In the genomic region with DNA sequence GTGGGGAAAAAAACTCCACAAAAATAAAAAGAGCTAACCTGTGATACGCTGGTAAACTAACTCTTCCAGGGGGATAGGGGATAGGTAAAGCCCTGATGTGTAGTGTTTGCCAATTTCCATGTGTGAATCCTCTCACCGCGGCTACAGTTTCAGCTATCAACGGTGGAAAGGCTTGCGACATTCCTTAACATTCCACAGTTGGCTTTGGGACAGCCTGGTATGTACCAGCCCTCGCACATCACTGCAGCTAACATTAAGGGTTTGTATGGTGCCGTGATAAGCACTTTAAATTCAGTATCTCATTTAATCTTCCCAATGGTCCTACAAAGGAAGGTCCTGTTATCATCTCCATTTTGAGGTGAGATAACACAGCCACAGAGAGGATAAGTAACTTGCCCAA, we compare ENCODE assay signal across 20 cellular contexts.
DNase-seq lines count a peak whose midpoint lies in the region; ATAC-seq and TF ChIP-seq lines count a peak whose summit lies in the region.
"Had no signal": no experiment of that assay in that cellular context is flagged by ENCODE, and none has a peak within 500 bp of the region (broad histone marks: within the 10 kb centered on the region; RNA-seq: fewer than 3 reads in every experiment).

No MANE protein-coding gene starts in this region.

- H3K9me3 ChIP-seq in SK-N-SH (no peaks in the 10 kb centered on the region), T-helper 17 cell (ENCODE audit: control insufficient read depth, low read length, poor library complexity, severe bottlenecking) (no peaks in the 10 kb centered on the region), upper lobe of right lung (no peaks in the 10 kb centered on the region), adrenal gland (replicated peaks in 1 of 3) (no peaks in the 10 kb centered on the region), Peyer's patch (no peaks in the 10 kb centered on the region)
- H3K9me3 ChIP-seq: MG63 had no signal

- no peak overlapping the region for H2BK5ac ChIP-seq in mesendoderm (ENCODE audit: low read length)

- intact Hi-C loops in upper lobe of right lung (cut with DNase I): no loop called here
- intact Hi-C loops in adrenal gland (cut with DNase I): no loop called here

- TF ChIP-seq POLR2A in adrenal gland (IDR thresholded peaks at IDR 0.05) (no peak), Peyer's patch (IDR thresholded peaks at IDR 0.05) (no peak)

- CTCF ChIA-PET in SK-N-SH (lab: Yijun Ruan, JAX): interaction anchor here (0.8 to 2.2 kb wide), 4 partner anchors 17 to 687 kb away, joined by 3 to 5 read pairs (median 3); no protein-coding TSS in a partner anchor

- H2AK5ac ChIP-seq in mesendoderm (ENCODE audit: low read length): no peak overlapping the region

- no peak for TF ChIP-seq EP300 in SK-N-SH (IDR thresholded peaks at IDR 0.05; ENCODE audit: borderline replicate concordance in 1 of 2, low read depth in 1 of 2, low read length in 1 of 2)

- no peak overlapping the region for H3K23ac ChIP-seq in mesendoderm (ENCODE audit: low read length)

- H3K4me3 Mint-ChIP-seq in T-helper 17 cell: no peak overlapping the region
- H3K4me3 Mint-ChIP-seq: B cell, IgD-negative memory B cell had no signal

- peaks cover 0 to 13% of the 10 kb centered on the region in 2 experiments for H3K36me3 ChIP-seq in SK-N-SH (replicated peaks in 1 of 2; ENCODE audit: control insufficient read depth in 1 of 2, insufficient read depth in 2 of 2, low read length in 1 of 2)
- H3K36me3 ChIP-seq in mesendoderm (ENCODE audit: control insufficient read depth, insufficient read depth, low read length): no peaks in the 10 kb centered on the region
- H3K36me3 ChIP-seq in upper lobe of right lung: no peaks in the 10 kb centered on the region
- H3K36me3 ChIP-seq in adrenal gland (replicated peaks in 1 of 2): no peaks in the 10 kb centered on the region
- no peaks in the 10 kb centered on the region for H3K36me3 ChIP-seq in Peyer's patch

- no peak for ATAC-seq in SK-N-SH treated with all-trans-retinoic acid at 6 μM for 48 hours
- ATAC-seq in T-helper 17 cell: no peak
- ATAC-seq in upper lobe of right lung: peak; percentile 16
- ATAC-seq in HG03521 (IDR thresholded peaks at IDR 0.05; ENCODE audit: unreplicated experiment): no peak

- no peaks in the 10 kb centered on the region for H4K20me1 ChIP-seq in SK-N-SH (ENCODE audit: insufficient read depth)

- H3K36me3 Mint-ChIP-seq in T-helper 17 cell (ENCODE audit: low read depth): peaks cover 5% of the 10 kb centered on the region
- H3K36me3 Mint-ChIP-seq: IgD-negative memory B cell had no signal

- H3K4ac ChIP-seq in mesendoderm (ENCODE audit: low read depth, low read length): peak overlapping the region; percentile 37

- no peak overlapping the region for H4K5ac ChIP-seq in mesendoderm (ENCODE audit: low read length)

- H4K8ac ChIP-seq in mesendoderm (ENCODE audit: low read depth, low read length): peak overlapping the region; percentile 82

- WGBS in SK-N-SH (ENCODE audit: low lambda C conversion rate): 92% methylated on average over 5 of the region's 7 CpGs
- no CpG with 5 or more reads among the region's 7 CpGs for WGBS in mesendoderm (ENCODE audit: extremely low coverage, insufficient coverage, low lambda C conversion rate)
- 82 to 91% (median 90%) methylated on average over 7 of the region's 7 CpGs for WGBS in adrenal gland, 4 donors

- DNase-seq in SK-N-SH (no peak), T-helper 17 cell (no peak), mesendoderm (peak; percentile 96), upper lobe of right lung (no peak), adrenal gland (no peak), Peyer's patch (no peak)
- DNase-seq: DMS79 treated with DMSO at 0.1 percent for 48 hours, HCEC 1CT, Kasumi-1, MG63, NCI-H1048, NCI-H1436, NCI-H1930, NCI-H526, PC-9 had no signal

- POLR2A ChIA-PET in SK-N-SH (lab: Yijun Ruan, JAX): no interaction called here

- peak overlapping the region; percentile 31 for H2BK120ac ChIP-seq in mesendoderm (ENCODE audit: low read depth, low read length)

- no peak overlapping the region for H3K4me2 ChIP-seq in SK-N-SH
- H3K4me2 ChIP-seq in mesendoderm (ENCODE audit: low read length): no peak overlapping the region
- H3K4me2 ChIP-seq: PC-9 had no signal

- no peak overlapping the region for H2BK15ac ChIP-seq in mesendoderm (replicated peaks; ENCODE audit: low read depth)

- peak overlapping the region; percentile 28 for H3K56ac ChIP-seq in mesendoderm (ENCODE audit: low read length)

- H3K9ac ChIP-seq in SK-N-SH (no peak overlapping the region), mesendoderm (ENCODE audit: low read length) (no peak overlapping the region)

- no peak overlapping the region for H3K4me3 ChIP-seq in SK-N-SH (ENCODE audit: low read depth in 2 of 2, low read length in 1 of 2)
- H3K4me3 ChIP-seq in mesendoderm (ENCODE audit: low read length): no peak overlapping the region
- no peak overlapping the region for H3K4me3 ChIP-seq in upper lobe of right lung
- H3K4me3 ChIP-seq in adrenal gland: no peak overlapping the region
- no peak overlapping the region for H3K4me3 ChIP-seq in Peyer's patch
- H3K4me3 ChIP-seq: MG63, PC-9 had no signal

- H3K27ac Mint-ChIP-seq in T-helper 17 cell: peak overlapping the region; percentile 43
- H3K27ac Mint-ChIP-seq: B cell, IgD-negative memory B cell had no signal

- H3K4me1 Mint-ChIP-seq in T-helper 17 cell: peaks cover 3% of the 10 kb centered on the region

- no peak for TF ChIP-seq RAD21 in SK-N-SH (IDR thresholded peaks at IDR 0.05; ENCODE audit: low read length)

- H3K9me2 ChIP-seq in SK-N-SH: no peaks in the 10 kb centered on the region

- H3K27ac ChIP-seq in SK-N-SH (ENCODE audit: low read depth in 2 of 2, low read length in 1 of 2) (peak overlapping the region in 1 of 2 experiments; percentile 93; a peak in 2 of 4 replicates), mesendoderm (ENCODE audit: low read depth, low read length) (peak overlapping the region; percentile 58), upper lobe of right lung (no peak overlapping the region), adrenal gland (no peak overlapping the region), Peyer's patch (no peak overlapping the region)
- H3K27ac ChIP-seq: 22Rv1, PC-9 had no signal

- peak overlapping the region; percentile 94 for H3K18ac ChIP-seq in mesendoderm (ENCODE audit: low read length)

- H3K4me1 ChIP-seq in SK-N-SH (ENCODE audit: control insufficient read depth in 1 of 2, insufficient read depth in 2 of 2, low read depth in 1 of 2, low read length in 1 of 2) (peaks cover 15 to 37% of the 10 kb centered on the region in 2 experiments; a peak in 3 of 4 replicates), mesendoderm (ENCODE audit: control insufficient read depth, low read depth, low read length) (peaks cover 20% of the 10 kb centered on the region), upper lobe of right lung (no peaks in the 10 kb centered on the region), adrenal gland (replicated peaks in 1 of 2) (no peaks in the 10 kb centered on the region), Peyer's patch (peaks cover 0 to 7% (median 0%) of the 10 kb centered on the region in 4 donors)

- TF ChIP-seq CTCF in SK-N-SH (IDR thresholded peaks at IDR 0.05) (no peak), upper lobe of right lung (IDR thresholded peaks at IDR 0.05) (no peak), adrenal gland (IDR thresholded peaks at IDR 0.05) (no peak), Peyer's patch (IDR thresholded peaks at IDR 0.05) (no peak)

- H3K27me3 ChIP-seq in SK-N-SH (ENCODE audit: insufficient read depth) (no peaks in the 10 kb centered on the region), mesendoderm (ENCODE audit: insufficient read depth, low read length, poor library complexity) (no peaks in the 10 kb centered on the region), upper lobe of right lung (no peaks in the 10 kb centered on the region), adrenal gland (no peaks in the 10 kb centered on the region), Peyer's patch (no peaks in the 10 kb centered on the region)
- H3K27me3 ChIP-seq: MG63 had no signal

- no peaks in the 10 kb centered on the region for H3K79me1 ChIP-seq in mesendoderm (ENCODE audit: low read length)

- H3K79me2 ChIP-seq in SK-N-SH (ENCODE audit: insufficient read depth) (no peaks in the 10 kb centered on the region), mesendoderm (ENCODE audit: control insufficient read depth, insufficient read depth, low read length) (no peaks in the 10 kb centered on the region)

- no peaks in the 10 kb centered on the region for H3F3A ChIP-seq in SK-N-SH (replicated peaks; ENCODE audit: insufficient read depth)

- no peak overlapping the region for H2AFZ ChIP-seq in SK-N-SH (ENCODE audit: low read depth)
- H2AFZ ChIP-seq: PC-9 had no signal

- H3K27me3 Mint-ChIP-seq in T-helper 17 cell: no peaks in the 10 kb centered on the region
- H3K27me3 Mint-ChIP-seq: B cell had no signal

TF ChIP-seq in SK-N-SH treated with all-trans-retinoic acid at 6 μM for 48 hours, 23 proteins besides CTCF, POLR2A, EP300 and RAD21:
- 0 out of 2 replicates have a peak, but pooled peaks have one; percentile 11 for TF ChIP-seq ZNF70 (CRISPR knock-in tag; IDR thresholded peaks at IDR 0.05)
- no peak for TF ChIP-seq SNAI2 (CRISPR knock-in tag; IDR thresholded peaks at IDR 0.05)

TF ChIP-seq in SK-N-SH, 30 proteins besides CTCF, POLR2A, EP300 and RAD21 (continues in another document):
- TF ChIP-seq SIN3A (IDR thresholded peaks at IDR 0.05; ENCODE audit: borderline replicate concordance, low read depth, low read length): no peak
- TF ChIP-seq YY1 (IDR thresholded peaks at IDR 0.05; ENCODE audit: low read depth): no peak
- TF ChIP-seq, protein P1, sequence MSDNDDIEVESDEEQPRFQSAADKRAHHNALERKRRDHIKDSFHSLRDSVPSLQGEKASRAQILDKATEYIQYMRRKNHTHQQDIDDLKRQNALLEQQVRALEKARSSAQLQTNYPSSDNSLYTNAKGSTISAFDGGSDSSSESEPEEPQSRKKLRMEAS (IDR thresholded peaks at IDR 0.05; ENCODE audit: low read depth): no peak
- no peak for TF ChIP-seq GABPA (IDR thresholded peaks at IDR 0.05; ENCODE audit: low read depth)
- TF ChIP-seq, protein P2, sequence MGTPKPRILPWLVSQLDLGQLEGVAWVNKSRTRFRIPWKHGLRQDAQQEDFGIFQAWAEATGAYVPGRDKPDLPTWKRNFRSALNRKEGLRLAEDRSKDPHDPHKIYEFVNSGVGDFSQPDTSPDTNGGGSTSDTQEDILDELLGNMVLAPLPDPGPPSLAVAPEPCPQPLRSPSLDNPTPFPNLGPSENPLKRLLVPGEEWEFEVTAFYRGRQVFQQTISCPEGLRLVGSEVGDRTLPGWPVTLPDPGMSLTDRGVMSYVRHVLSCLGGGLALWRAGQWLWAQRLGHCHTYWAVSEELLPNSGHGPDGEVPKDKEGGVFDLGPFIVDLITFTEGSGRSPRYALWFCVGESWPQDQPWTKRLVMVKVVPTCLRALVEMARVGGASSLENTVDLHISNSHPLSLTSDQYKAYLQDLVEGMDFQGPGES (IDR thresholded peaks at IDR 0.05; ENCODE audit: low read depth, low read length): no peak
- no peak for TF ChIP-seq FOXM1 (IDR thresholded peaks at IDR 0.05; ENCODE audit: low read depth)
- no peak for TF ChIP-seq CHD2 (IDR thresholded peaks at IDR 0.05; ENCODE audit: low read length, partially characterized antibody)
- no peak for TF ChIP-seq TCF12 (IDR thresholded peaks at IDR 0.05)
- TF ChIP-seq JUND (IDR thresholded peaks at IDR 0.05): no peak
- no peak for TF ChIP-seq TAF1 (IDR thresholded peaks at IDR 0.05; ENCODE audit: borderline replicate concordance, low read depth, low read length)
